ENCODE assay signal across 24 cellular contexts in the genomic region with DNA sequence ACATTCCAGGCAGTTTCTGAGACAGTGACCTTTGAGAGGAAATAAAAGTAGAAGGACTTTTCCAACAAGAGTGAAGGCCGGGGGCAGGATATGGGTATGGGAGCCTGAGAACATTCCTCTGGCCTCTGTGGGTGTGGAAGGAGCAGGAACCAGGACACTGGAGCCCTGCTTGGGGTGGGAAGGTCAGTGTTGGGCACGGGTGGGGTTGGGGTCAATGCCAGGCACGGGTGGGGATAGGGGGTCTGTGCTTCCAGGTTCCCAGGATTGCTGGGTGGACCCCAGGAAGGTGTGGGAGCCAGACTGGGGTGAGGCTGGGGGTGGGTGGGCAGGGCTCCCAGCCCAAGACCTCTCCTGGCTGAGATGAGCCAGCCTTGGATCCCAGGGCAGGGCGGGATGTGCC.
"Had no signal": no experiment of that assay in that cellular context is flagged by ENCODE, and none has a peak within 500 bp of the region (broad histone marks: within the 10 kb centered on the region; RNA-seq: fewer than 3 reads in every experiment).

No MANE protein-coding gene starts in this region.

- H3K36me3 Mint-ChIP-seq: activated naive CD4-positive, alpha-beta T cell treated with anti-CD3 and anti-CD28 coated beads, Interleukin-2, amount 50 U/mL, for 72 hours had no signal

- H3K27ac Mint-ChIP-seq: activated CD4-positive, alpha-beta memory T cell treated with anti-CD3 and anti-CD28 coated beads for 36 hours; activated CD4-positive, alpha-beta T cell treated with anti-CD3 and anti-CD28 coated beads for 36 hours; activated CD4-positive, alpha-beta T cell treated with anti-CD3 and anti-CD28 coated beads, Interleukin-2, amount 10 ng/mL, durations not matched to agents 24 days and 14 days; activated CD8-positive, alpha-beta T cell treated with anti-CD3 and anti-CD28 coated beads, Interleukin-2, amount 10 ng/mL, durations not matched to agents 7 days and 5 days; activated naive CD4-positive, alpha-beta T cell treated with anti-CD3 and anti-CD28 coated beads, Interleukin-2, amount 10 ng/mL, durations not matched to agents 7 days and 5 days; activated naive CD4-positive, alpha-beta T cell treated with anti-CD3 and anti-CD28 coated beads, Interleukin-2, amount 50 U/mL, for 72 hours; activated naive CD8-positive, alpha-beta T cell treated with anti-CD3 and anti-CD28 coated beads, Interleukin-2, amount 10 ng/mL, durations not matched to agents 7 days and 5 days; activated T-cell treated with anti-CD3 and anti-CD28 coated beads, Interleukin-2, amount 50 U/mL, for 24 hours; activated T-cell treated with anti-CD3 and anti-CD28 coated beads, Interleukin-2, amount 50 U/mL, for 72 hours had no signal

- H3K4me3 ChIP-seq: ascending aorta, colonic mucosa, heart left ventricle had no signal

- H3K9me3 Mint-ChIP-seq: activated CD4-positive, alpha-beta memory T cell treated with anti-CD3 and anti-CD28 coated beads for 36 hours; activated CD4-positive, alpha-beta T cell treated with anti-CD3 and anti-CD28 coated beads, Interleukin-2, amount 10 ng/mL, durations not matched to agents 24 days and 14 days; activated naive CD4-positive, alpha-beta T cell treated with anti-CD3 and anti-CD28 coated beads, Interleukin-2, amount 10 ng/mL, durations not matched to agents 7 days and 5 days; activated naive CD4-positive, alpha-beta T cell treated with anti-CD3 and anti-CD28 coated beads, Interleukin-2, amount 50 U/mL, for 72 hours; activated naive CD8-positive, alpha-beta T cell treated with anti-CD3 and anti-CD28 coated beads, Interleukin-2, amount 10 ng/mL, durations not matched to agents 7 days and 5 days; activated T-cell treated with anti-CD3 and anti-CD28 coated beads, Interleukin-2, amount 50 U/mL, for 24 hours; activated T-cell treated with anti-CD3 and anti-CD28 coated beads, Interleukin-2, amount 50 U/mL, for 72 hours; central memory CD8-positive, alpha-beta T cell had no signal

- H3K27me3 Mint-ChIP-seq: activated CD4-positive, alpha-beta memory T cell treated with anti-CD3 and anti-CD28 coated beads for 36 hours; activated CD4-positive, alpha-beta T cell treated with anti-CD3 and anti-CD28 coated beads for 36 hours; activated CD4-positive, alpha-beta T cell treated with anti-CD3 and anti-CD28 coated beads, Interleukin-2, amount 10 ng/mL, durations not matched to agents 24 days and 14 days; activated naive CD4-positive, alpha-beta T cell treated with anti-CD3 and anti-CD28 coated beads, Interleukin-2, amount 10 ng/mL, durations not matched to agents 7 days and 5 days; activated naive CD8-positive, alpha-beta T cell treated with anti-CD3 and anti-CD28 coated beads, Interleukin-2, amount 10 ng/mL, durations not matched to agents 7 days and 5 days; activated T-cell treated with anti-CD3 and anti-CD28 coated beads, Interleukin-2, amount 50 U/mL, for 24 hours; central memory CD8-positive, alpha-beta T cell had no signal

- H3K27me3 ChIP-seq: ascending aorta, brain microvascular endothelial cell, colonic mucosa, heart left ventricle had no signal

- H3K4me1 Mint-ChIP-seq: activated CD4-positive, alpha-beta T cell treated with anti-CD3 and anti-CD28 coated beads for 36 hours; activated CD4-positive, alpha-beta T cell treated with anti-CD3 and anti-CD28 coated beads, Interleukin-2, amount 10 ng/mL, durations not matched to agents 24 days and 14 days; central memory CD8-positive, alpha-beta T cell had no signal

- H3K9me3 ChIP-seq: ascending aorta, colonic mucosa, heart left ventricle had no signal

- H3K27ac ChIP-seq: ascending aorta, brain microvascular endothelial cell, colonic mucosa, heart left ventricle had no signal

- H3K4me1 ChIP-seq: ascending aorta, colonic mucosa had no signal

- H3K36me3 ChIP-seq: ascending aorta, brain microvascular endothelial cell, colonic mucosa, heart left ventricle had no signal

- DNase-seq: activated CD4-positive, alpha-beta memory T cell treated with anti-CD3 and anti-CD28 coated beads for 36 hours; activated CD4-positive, alpha-beta T cell treated with anti-CD3 and anti-CD28 coated beads for 36 hours; activated CD4-positive, alpha-beta T cell treated with anti-CD3 and anti-CD28 coated beads, Interleukin-2, amount 10 ng/mL, durations not matched to agents 24 days and 14 days; activated CD4-positive, CD25-positive, alpha-beta regulatory T cell; activated CD4-positive, CD25-positive, alpha-beta regulatory T cell treated with anti-CD3 and anti-CD28 coated beads, Interleukin-2, amount 50 U/mL, for 72 hours; activated CD8-positive, alpha-beta memory T cell treated with anti-CD3 and anti-CD28 coated beads, Interleukin-2, amount 50 U/mL, for 48 hours; activated CD8-positive, alpha-beta T cell treated with anti-CD3 and anti-CD28 coated beads, Interleukin-2, amount 10 ng/mL, durations not matched to agents 7 days and 5 days; activated gamma-delta T cell; activated naive CD4-positive, alpha-beta T cell; activated naive CD4-positive, alpha-beta T cell treated with anti-CD3 and anti-CD28 coated beads, Interleukin-2, amount 10 ng/mL, durations not matched to agents 7 days and 5 days; activated naive CD8-positive, alpha-beta T cell treated with anti-CD3 and anti-CD28 coated beads, Interleukin-2, amount 10 ng/mL, durations not matched to agents 7 days and 5 days; activated T-cell treated with anti-CD3 and anti-CD28 coated beads for 4 hours; activated T-cell treated with anti-CD3 and anti-CD28 coated beads, Interleukin-2, amount 50 U/mL, for 24 hours; activated T-cell treated with anti-CD3 and anti-CD28 coated beads, Interleukin-2, amount 50 U/mL, for 72 hours; brain microvascular endothelial cell; colonic mucosa; effector CD8-positive, alpha-beta T cell; foreskin fibroblast; T-helper 2 cell had no signal

- H3K4me3 Mint-ChIP-seq: activated CD4-positive, alpha-beta memory T cell treated with anti-CD3 and anti-CD28 coated beads for 36 hours; activated CD4-positive, alpha-beta T cell treated with anti-CD3 and anti-CD28 coated beads for 36 hours; activated CD4-positive, alpha-beta T cell treated with anti-CD3 and anti-CD28 coated beads, Interleukin-2, amount 10 ng/mL, durations not matched to agents 24 days and 14 days; activated CD8-positive, alpha-beta T cell treated with anti-CD3 and anti-CD28 coated beads, Interleukin-2, amount 10 ng/mL, durations not matched to agents 7 days and 5 days; activated naive CD4-positive, alpha-beta T cell treated with anti-CD3 and anti-CD28 coated beads, Interleukin-2, amount 10 ng/mL, durations not matched to agents 7 days and 5 days; activated naive CD8-positive, alpha-beta T cell treated with anti-CD3 and anti-CD28 coated beads, Interleukin-2, amount 10 ng/mL, durations not matched to agents 7 days and 5 days; activated T-cell treated with anti-CD3 and anti-CD28 coated beads, Interleukin-2, amount 50 U/mL, for 24 hours; activated T-cell treated with anti-CD3 and anti-CD28 coated beads, Interleukin-2, amount 50 U/mL, for 72 hours; central memory CD8-positive, alpha-beta T cell had no signal

- ATAC-seq: activated CD4-positive, alpha-beta T cell treated with anti-CD3 and anti-CD28 coated beads for 36 hours; activated CD8-positive, alpha-beta T cell treated with anti-CD3 and anti-CD28 coated beads, Interleukin-2, amount 10 ng/mL, durations not matched to agents 7 days and 5 days; activated naive CD4-positive, alpha-beta T cell treated with anti-CD3 and anti-CD28 coated beads, Interleukin-2, amount 50 U/mL, for 72 hours; activated T-cell treated with anti-CD3 and anti-CD28 coated beads, Interleukin-2, amount 50 U/mL, for 72 hours; esophagus mucosa; heart left ventricle had no signal
